ENCODE assay signal across 20 cellular contexts in genomic region chr9:37191403-37192089, GRCh38.
DNase-seq lines count a peak whose midpoint lies in the region; ATAC-seq and TF ChIP-seq lines count a peak whose summit lies in the region.
"Had no signal": no experiment of that assay in that cellular context is flagged by ENCODE, and none has a peak within 500 bp of the region (broad histone marks: within the 10 kb centered on the region; RNA-seq: fewer than 3 reads in every experiment).

No MANE protein-coding gene starts in this region.

- no peaks in the 10 kb centered on the region for H3K36me3 ChIP-seq in HUES6 (ENCODE audit: control insufficient read depth, insufficient read depth, low read length)
- H3K36me3 ChIP-seq in WERI-Rb-1: peaks cover 8% of the 10 kb centered on the region; the same call in 1 of the 2 replicates

- DNase-seq in GM10266 (ENCODE audit: extremely low spot score): no peak
- peak; percentile 44 for DNase-seq in WERI-Rb-1
- DNase-seq in neural crest cell (ENCODE audit: low read depth, low spot score): no peak
- DNase-seq in activated CD4-positive, alpha-beta T cell treated with anti-CD3 and anti-CD28 coated beads for 1 hour: no peak
- DNase-seq in right cardiac atrium: no peak
- no peak for DNase-seq in kidney glomerular epithelial cell (lab: John Stamatoyannopoulos, UW)
- DNase-seq: activated CD8-positive, alpha-beta T cell treated with anti-CD3 and anti-CD28 coated beads, Interleukin-2, amount 10 ng/mL, durations not matched to agents 7 days and 5 days; activated T-cell treated with anti-CD3 and anti-CD28 coated beads, Interleukin-2, amount 50 U/mL, for 72 hours; heart right ventricle; islet precursor cell; NCI-H1105; NCI-H526 treated with DMSO at 0.1 percent for 48 hours; sigmoid colon; trophoblast cell had no signal

- H3K4me3 ChIP-seq in HUES6 (ENCODE audit: low read depth, low read length): peak overlapping the region; percentile 32; the same call in 1 of the 2 replicates
- no peak overlapping the region for H3K4me3 ChIP-seq in WERI-Rb-1 (ENCODE audit: low read depth, low read length)
- no peak overlapping the region for H3K4me3 ChIP-seq in right cardiac atrium (ENCODE audit: low read length)
- H3K4me3 ChIP-seq: heart right ventricle, lung, sigmoid colon had no signal

- no peak overlapping the region for H3K9ac ChIP-seq in HUES6 (ENCODE audit: low read length)

- no peaks in the 10 kb centered on the region for H3K9me3 Mint-ChIP-seq in neural crest cell
- H3K9me3 Mint-ChIP-seq: activated naive CD4-positive, alpha-beta T cell treated with anti-CD3 and anti-CD28 coated beads, Interleukin-2, amount 50 U/mL, for 24 hours; stimulated activated naive CD8-positive, alpha-beta T cell treated with anti-CD3 and anti-CD28 coated beads, Interleukin-15, Interleukin-2, amounts not matched to agents 100 ng/mL and 50 ng/mL, for 24 hours had no signal

- H3K27me3 Mint-ChIP-seq in neural crest cell (ENCODE audit: low read depth): no peaks in the 10 kb centered on the region
- H3K27me3 Mint-ChIP-seq: activated naive CD4-positive, alpha-beta T cell treated with anti-CD3 and anti-CD28 coated beads, Interleukin-2, amount 50 U/mL, for 24 hours; stimulated activated naive CD8-positive, alpha-beta T cell treated with anti-CD3 and anti-CD28 coated beads, Interleukin-15, Interleukin-2, amounts not matched to agents 100 ng/mL and 50 ng/mL, for 24 hours had no signal

- peaks cover 34% of the 10 kb centered on the region for H3K4me1 Mint-ChIP-seq in neural crest cell

- 90% methylated on average over 4 of the region's 4 CpGs for WGBS in right cardiac atrium

- H3K27me3 ChIP-seq in HUES6 (ENCODE audit: control insufficient read depth, insufficient read depth, low read length) (no peaks in the 10 kb centered on the region), WERI-Rb-1 (ENCODE audit: insufficient read depth, low read depth, severe bottlenecking) (no peaks in the 10 kb centered on the region), right cardiac atrium (ENCODE audit: control insufficient read depth, insufficient read depth) (no peaks in the 10 kb centered on the region)
- H3K27me3 ChIP-seq: heart right ventricle, sigmoid colon had no signal

- H3K27ac Mint-ChIP-seq in neural crest cell (ENCODE audit: unreplicated experiment): no peak overlapping the region
- H3K27ac Mint-ChIP-seq: activated CD8-positive, alpha-beta T cell treated with anti-CD3 and anti-CD28 coated beads, Interleukin-2, amount 10 ng/mL, durations not matched to agents 7 days and 5 days; activated T-cell treated with anti-CD3 and anti-CD28 coated beads, Interleukin-2, amount 50 U/mL, for 72 hours; stimulated activated naive CD8-positive, alpha-beta T cell treated with anti-CD3 and anti-CD28 coated beads, Interleukin-15, Interleukin-2, amounts not matched to agents 100 ng/mL and 50 ng/mL, for 24 hours; T-helper 2 cell treated with Interferon-gamma antibody and Interleukin-4, amounts not matched to agents 5 μg/mL and 100 μg/mL, for 36 hours had no signal

- ATAC-seq in right cardiac atrium (no peak), GM19467 (IDR thresholded peaks at IDR 0.05; ENCODE audit: unreplicated experiment) (no peak)
- ATAC-seq: activated CD8-positive, alpha-beta T cell treated with anti-CD3 and anti-CD28 coated beads, Interleukin-2, amount 10 ng/mL, durations not matched to agents 7 days and 5 days; activated T-cell treated with anti-CD3 and anti-CD28 coated beads, Interleukin-2, amount 50 U/mL, for 72 hours; heart right ventricle had no signal

- TF ChIP-seq CTCF in GM10266 (IDR thresholded peaks at IDR 0.05; ENCODE audit: control insufficient read depth, insufficient read depth, low read depth, missing control alignments) (peak; percentile 22), WERI-Rb-1 (IDR thresholded peaks at IDR 0.05; ENCODE audit: low read depth, low read length) (no peak), neural crest cell (conservative IDR thresholded peaks at IDR 0.05) (no peak)

- H3K9me3 ChIP-seq in HUES6 (ENCODE audit: control insufficient read depth, insufficient read depth, low read depth, low read length): no peaks in the 10 kb centered on the region
- no peaks in the 10 kb centered on the region for H3K9me3 ChIP-seq in WERI-Rb-1 (ENCODE audit: severe bottlenecking)
- no peaks in the 10 kb centered on the region for H3K9me3 ChIP-seq in right cardiac atrium (ENCODE audit: control insufficient read depth, low read length)
- H3K9me3 ChIP-seq: heart right ventricle, sigmoid colon had no signal

- H3K4me3 Mint-ChIP-seq in neural crest cell: peak overlapping the region; percentile 39
- H3K4me3 Mint-ChIP-seq: activated CD8-positive, alpha-beta T cell treated with anti-CD3 and anti-CD28 coated beads, Interleukin-2, amount 10 ng/mL, durations not matched to agents 7 days and 5 days; activated naive CD4-positive, alpha-beta T cell treated with anti-CD3 and anti-CD28 coated beads, Interleukin-2, amount 50 U/mL, for 24 hours; activated T-cell treated with anti-CD3 and anti-CD28 coated beads, Interleukin-2, amount 50 U/mL, for 72 hours; stimulated activated naive CD8-positive, alpha-beta T cell treated with anti-CD3 and anti-CD28 coated beads, Interleukin-15, Interleukin-2, amounts not matched to agents 100 ng/mL and 50 ng/mL, for 24 hours; T-helper 2 cell treated with Interferon-gamma antibody and Interleukin-4, amounts not matched to agents 5 μg/mL and 100 μg/mL, for 36 hours had no signal

- H3K4me1 ChIP-seq in HUES6 (ENCODE audit: control insufficient read depth, insufficient read depth, low read length) (peaks cover 27% of the 10 kb centered on the region), right cardiac atrium (ENCODE audit: control insufficient read depth, insufficient read depth, low read length) (no peaks in the 10 kb centered on the region)

- H3K36me3 Mint-ChIP-seq in neural crest cell (ENCODE audit: low read depth): peaks cover 11% of the 10 kb centered on the region

- H3K27ac ChIP-seq in HUES6 (ENCODE audit: low read depth, low read length) (peak overlapping the region; percentile 59), WERI-Rb-1 (no peak overlapping the region), right cardiac atrium (ENCODE audit: low read length) (no peak overlapping the region)
- H3K27ac ChIP-seq: heart right ventricle, sigmoid colon had no signal

- intact Hi-C loops in right cardiac atrium (cut with DNase I): no loop called here
